Comparison of ENCODE assay signal across 9 cellular contexts in the genomic region with DNA sequence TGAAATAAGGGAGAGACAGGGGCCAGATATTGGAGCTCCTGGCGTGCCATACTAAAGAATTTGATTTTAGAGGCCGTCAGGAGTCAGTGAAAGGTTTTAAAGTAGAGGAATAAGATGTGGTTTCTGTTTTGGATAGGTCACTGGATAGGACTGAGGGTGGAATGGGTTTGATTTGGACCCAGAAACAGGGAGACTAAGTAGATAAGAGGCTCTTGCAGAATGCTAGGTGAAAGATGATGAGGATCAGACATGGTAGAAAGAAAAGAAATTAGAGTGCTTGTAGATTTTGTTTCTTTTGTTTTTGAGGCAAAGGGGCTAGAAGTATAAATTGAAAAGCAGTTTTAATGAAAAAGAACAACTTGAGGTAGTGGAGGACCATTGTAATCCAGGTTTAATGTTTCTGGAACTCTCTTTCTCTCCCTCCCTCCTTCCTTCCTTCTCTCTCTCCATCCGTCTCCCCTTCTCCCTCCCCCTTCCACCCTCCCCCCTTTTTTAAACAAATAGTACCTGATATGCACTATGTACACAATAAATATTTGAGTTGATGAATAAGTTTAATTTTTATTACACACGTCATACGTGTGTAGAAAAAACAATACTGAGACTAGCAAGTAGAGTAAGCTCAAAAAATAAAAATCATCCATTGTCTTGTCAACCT. TPM values are rescaled to one million over a fixed set of nuclear protein-coding genes. Genes with fewer than 3 reads are reported as not detected.
DNase-seq lines count a peak whose midpoint lies in the region; ATAC-seq and TF ChIP-seq lines count a peak whose summit lies in the region.
"Had no signal": no experiment of that assay in that cellular context is flagged by ENCODE, and none has a peak within 500 bp of the region (broad histone marks: within the 10 kb centered on the region; RNA-seq: fewer than 3 reads in every experiment).

No MANE protein-coding gene starts in this region.

- DNase-seq in NCI-H146 (lab: John Stamatoyannopoulos, UW) (peak; percentile 46), NCI-H146 treated with DMSO at 0.1 percent for 48 hours (lab: John Stamatoyannopoulos, UW; ENCODE audit: unreplicated experiment) (no peak), GM03348 (ENCODE audit: low spot score) (no peak)
- DNase-seq in activated CD8-positive, alpha-beta T cell treated with anti-CD3 and anti-CD28 coated beads for 36 hours, result no peak
- DNase-seq in stimulated activated naive CD8-positive, alpha-beta T cell treated with anti-CD3 and anti-CD28 coated beads, Interleukin-15, amount 100 ng/mL, for 72 hours, result no peak
- DNase-seq: activated effector memory CD4-positive, alpha-beta T cell treated with Interleukin-2 at 50 U/mL for 16 hours had no signal

- CTCF ChIA-PET in activated CD8-positive, alpha-beta T cell treated with anti-CD3 and anti-CD28 coated beads for 36 hours (lab: Charles Lee), result interaction anchor here (0.7 to 4.6 kb wide), 5 partner anchors 11 to 43 kb away, joined by 3 to 27 read pairs (median 5); no protein-coding TSS in a partner anchor

- peak overlapping the region; percentile 97 for H3K27ac Mint-ChIP-seq in activated CD8-positive, alpha-beta T cell treated with anti-CD3 and anti-CD28 coated beads for 36 hours
- H3K27ac Mint-ChIP-seq in stimulated activated naive CD8-positive, alpha-beta T cell treated with anti-CD3 and anti-CD28 coated beads, Interleukin-15, amount 100 ng/mL, for 72 hours, result peak overlapping the region; percentile 59 to 99

- H3K27me3 ChIP-seq in iPS-15b (ENCODE audit: control insufficient read depth, insufficient read depth, low read length), result no peaks in the 10 kb centered on the region

- H3K4me1 Mint-ChIP-seq in activated CD8-positive, alpha-beta T cell treated with anti-CD3 and anti-CD28 coated beads for 36 hours (ENCODE audit: low read depth), result peaks cover 54% of the 10 kb centered on the region
- H3K4me1 Mint-ChIP-seq in stimulated activated naive CD8-positive, alpha-beta T cell treated with anti-CD3 and anti-CD28 coated beads, Interleukin-15, amount 100 ng/mL, for 72 hours, result peaks cover 54% of the 10 kb centered on the region

- POLR2A ChIA-PET in activated CD8-positive, alpha-beta T cell treated with anti-CD3 and anti-CD28 coated beads for 36 hours (lab: Charles Lee), result interaction anchor here (1.3 to 8.2 kb wide), 9 partner anchors 10 to 38 kb away, joined by 3 to 155 read pairs (median 10); a partner anchor contains a TSS

- intact Hi-C loops in activated CD8-positive, alpha-beta T cell treated with anti-CD3 and anti-CD28 coated beads for 36 hours (cut with micrococcal nuclease), result loop anchor here (5.0 kb wide), 1 partner anchor 33 kb away; a partner anchor contains a TSS

- no peak for ATAC-seq in activated CD8-positive, alpha-beta T cell treated with anti-CD3 and anti-CD28 coated beads for 36 hours
- no peak for ATAC-seq in stimulated activated naive CD8-positive, alpha-beta T cell treated with anti-CD3 and anti-CD28 coated beads, Interleukin-15, amount 100 ng/mL, for 72 hours
- ATAC-seq in HG03432 (IDR thresholded peaks at IDR 0.05; ENCODE audit: unreplicated experiment) (no peak), HG03045 (IDR thresholded peaks at IDR 0.05; ENCODE audit: unreplicated experiment) (no peak)

- no peaks in the 10 kb centered on the region for H3K27me3 Mint-ChIP-seq in activated CD8-positive, alpha-beta T cell treated with anti-CD3 and anti-CD28 coated beads for 36 hours
- H3K27me3 Mint-ChIP-seq in stimulated activated naive CD8-positive, alpha-beta T cell treated with anti-CD3 and anti-CD28 coated beads, Interleukin-15, amount 100 ng/mL, for 72 hours, result no peaks in the 10 kb centered on the region

- H3K4me1 ChIP-seq in iPS-15b (ENCODE audit: control insufficient read depth, insufficient read depth, low read length), result peaks cover 24% of the 10 kb centered on the region

- H3K36me3 ChIP-seq in iPS-15b (ENCODE audit: control insufficient read depth, insufficient read depth, low read length), result no peaks in the 10 kb centered on the region

- H3K4me3 ChIP-seq in iPS-15b (ENCODE audit: low read depth, low read length), result peak overlapping the region; percentile 89

- H3K9me3 ChIP-seq in iPS-15b (ENCODE audit: control insufficient read depth, insufficient read depth, low read length), result no peaks in the 10 kb centered on the region

- peaks cover 63% of the 10 kb centered on the region for H3K36me3 Mint-ChIP-seq in activated CD8-positive, alpha-beta T cell treated with anti-CD3 and anti-CD28 coated beads for 36 hours (ENCODE audit: low read depth)

- TF ChIP-seq CTCF in activated CD8-positive, alpha-beta T cell treated with anti-CD3 and anti-CD28 coated beads for 36 hours (IDR thresholded peaks at IDR 0.05), result no peak

- H3K9ac ChIP-seq in iPS-15b (ENCODE audit: low read depth, low read length), result no peak overlapping the region

- peak overlapping the region; percentile 86 for H3K4me3 Mint-ChIP-seq in activated CD8-positive, alpha-beta T cell treated with anti-CD3 and anti-CD28 coated beads for 36 hours
- peak overlapping the region; percentile 95 for H3K4me3 Mint-ChIP-seq in stimulated activated naive CD8-positive, alpha-beta T cell treated with anti-CD3 and anti-CD28 coated beads, Interleukin-15, amount 100 ng/mL, for 72 hours

- no peaks in the 10 kb centered on the region for H3K9me3 Mint-ChIP-seq in activated CD8-positive, alpha-beta T cell treated with anti-CD3 and anti-CD28 coated beads for 36 hours
- no peaks in the 10 kb centered on the region for H3K9me3 Mint-ChIP-seq in stimulated activated naive CD8-positive, alpha-beta T cell treated with anti-CD3 and anti-CD28 coated beads, Interleukin-15, amount 100 ng/mL, for 72 hours

RNA-seq across cellular contexts. Expression of a gene that starts 1.9 kb away (rescaled TPM):
- 100 to 1,000 TPM; 324 to 332 TPM for total RNA-seq in activated CD8-positive, alpha-beta T cell treated with anti-CD3 and anti-CD28 coated beads for 36 hours

RNA-seq across cellular contexts. Expression of a gene that starts 32.2 kb away (rescaled TPM):
- 10 to 100 TPM; 62.5 to 68.4 TPM for total RNA-seq in activated CD8-positive, alpha-beta T cell treated with anti-CD3 and anti-CD28 coated beads for 36 hours
